ENCODE assay signal across 1 cellular context in genomic region chr20:32572271-32572968, GRCh38.
TF ChIP-seq lines count a peak whose summit lies in the region.

No MANE protein-coding gene starts in this region.

TF ChIP-seq in HepG2, 621 proteins besides CTCF, POLR2A, EP300 and RAD21:
- no peak for TF ChIP-seq RERE (CRISPR knock-in tag; IDR thresholded peaks at IDR 0.05; ENCODE audit: low read depth)
- TF ChIP-seq ZNF629 (CRISPR knock-in tag; conservative IDR thresholded peaks at IDR 0.05) = peak; percentile 73
- TF ChIP-seq, protein P1, sequence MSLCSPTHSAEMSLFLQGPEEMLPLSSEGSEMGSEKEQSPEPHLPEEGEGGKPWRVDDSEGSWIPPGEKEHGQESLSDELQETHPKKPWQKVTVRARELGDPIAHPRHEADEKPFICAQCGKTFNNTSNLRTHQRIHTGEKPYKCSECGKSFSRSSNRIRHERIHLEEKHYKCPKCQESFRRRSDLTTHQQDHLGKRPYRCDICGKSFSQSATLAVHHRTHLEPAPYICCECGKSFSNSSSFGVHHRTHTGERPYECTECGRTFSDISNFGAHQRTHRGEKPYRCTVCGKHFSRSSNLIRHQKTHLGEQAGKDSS (CRISPR knock-in tag; IDR thresholded peaks at IDR 0.05; ENCODE audit: borderline replicate concordance, low read depth) = peak; percentile 42; the same call in 1 of the 2 replicates
- TF ChIP-seq HIVEP1 (CRISPR knock-in tag; IDR thresholded peaks at IDR 0.05) = 0 out of 2 replicates have a peak, but pooled peaks have one; percentile 19
- 0 out of 2 replicates have a peak, but pooled peaks have one; percentile 33 for TF ChIP-seq ZNF737 (CRISPR knock-in tag; IDR thresholded peaks at IDR 0.05; ENCODE audit: borderline replicate concordance)
- no peak for TF ChIP-seq ZNF296 (CRISPR knock-in tag; conservative IDR thresholded peaks at IDR 0.05)
- TF ChIP-seq TEAD3 (CRISPR knock-in tag; optimal IDR thresholded peaks at IDR 0.05; ENCODE audit: borderline replicate concordance) = peak; percentile 10
- no peak for TF ChIP-seq NONO (IDR thresholded peaks at IDR 0.05)
- TF ChIP-seq NONO (CRISPR knock-in tag; conservative IDR thresholded peaks at IDR 0.05) = 0 out of 2 replicates have a peak, but pooled peaks have one; percentile 4
